ENCODE assay signal across 3 cellular contexts in the genomic region with DNA sequence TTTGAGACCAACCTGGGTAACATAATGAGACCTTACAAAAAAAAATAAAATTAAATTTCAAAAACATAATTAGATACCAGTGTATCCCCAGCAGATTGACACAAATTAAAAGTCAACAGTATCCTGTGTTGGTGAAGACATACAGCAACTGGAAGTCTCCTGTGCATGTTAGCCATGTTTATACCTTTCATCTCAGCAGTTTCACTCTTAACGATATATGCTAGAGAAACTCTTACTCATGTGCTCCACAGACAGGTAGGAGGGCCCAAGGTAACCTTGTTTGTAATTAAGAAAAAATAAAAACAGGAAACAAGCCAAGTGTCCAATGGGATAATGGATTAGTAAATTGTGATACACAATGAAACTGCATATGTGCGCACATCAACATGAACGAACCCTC.
"Had no signal": no experiment of that assay in that cellular context is flagged by ENCODE, and none has a peak within 500 bp of the region (broad histone marks: within the 10 kb centered on the region; RNA-seq: fewer than 3 reads in every experiment).

No MANE protein-coding gene starts in this region.

- DNase-seq: GDM1, GF-D8 had no signal

- ATAC-seq: GM12878 had no signal

- H3K4me3 ChIP-seq: GM12878 had no signal
